ENCODE assay signal across 1 cellular context in genomic region chr20:47809161-47809560, GRCh38.
TF ChIP-seq lines count a peak whose summit lies in the region.

No MANE protein-coding gene starts in this region.

TF ChIP-seq in GM23338, 12 proteins besides CTCF, POLR2A, EP300 and RAD21 (continued from another document):
- TF ChIP-seq, protein P1, sequence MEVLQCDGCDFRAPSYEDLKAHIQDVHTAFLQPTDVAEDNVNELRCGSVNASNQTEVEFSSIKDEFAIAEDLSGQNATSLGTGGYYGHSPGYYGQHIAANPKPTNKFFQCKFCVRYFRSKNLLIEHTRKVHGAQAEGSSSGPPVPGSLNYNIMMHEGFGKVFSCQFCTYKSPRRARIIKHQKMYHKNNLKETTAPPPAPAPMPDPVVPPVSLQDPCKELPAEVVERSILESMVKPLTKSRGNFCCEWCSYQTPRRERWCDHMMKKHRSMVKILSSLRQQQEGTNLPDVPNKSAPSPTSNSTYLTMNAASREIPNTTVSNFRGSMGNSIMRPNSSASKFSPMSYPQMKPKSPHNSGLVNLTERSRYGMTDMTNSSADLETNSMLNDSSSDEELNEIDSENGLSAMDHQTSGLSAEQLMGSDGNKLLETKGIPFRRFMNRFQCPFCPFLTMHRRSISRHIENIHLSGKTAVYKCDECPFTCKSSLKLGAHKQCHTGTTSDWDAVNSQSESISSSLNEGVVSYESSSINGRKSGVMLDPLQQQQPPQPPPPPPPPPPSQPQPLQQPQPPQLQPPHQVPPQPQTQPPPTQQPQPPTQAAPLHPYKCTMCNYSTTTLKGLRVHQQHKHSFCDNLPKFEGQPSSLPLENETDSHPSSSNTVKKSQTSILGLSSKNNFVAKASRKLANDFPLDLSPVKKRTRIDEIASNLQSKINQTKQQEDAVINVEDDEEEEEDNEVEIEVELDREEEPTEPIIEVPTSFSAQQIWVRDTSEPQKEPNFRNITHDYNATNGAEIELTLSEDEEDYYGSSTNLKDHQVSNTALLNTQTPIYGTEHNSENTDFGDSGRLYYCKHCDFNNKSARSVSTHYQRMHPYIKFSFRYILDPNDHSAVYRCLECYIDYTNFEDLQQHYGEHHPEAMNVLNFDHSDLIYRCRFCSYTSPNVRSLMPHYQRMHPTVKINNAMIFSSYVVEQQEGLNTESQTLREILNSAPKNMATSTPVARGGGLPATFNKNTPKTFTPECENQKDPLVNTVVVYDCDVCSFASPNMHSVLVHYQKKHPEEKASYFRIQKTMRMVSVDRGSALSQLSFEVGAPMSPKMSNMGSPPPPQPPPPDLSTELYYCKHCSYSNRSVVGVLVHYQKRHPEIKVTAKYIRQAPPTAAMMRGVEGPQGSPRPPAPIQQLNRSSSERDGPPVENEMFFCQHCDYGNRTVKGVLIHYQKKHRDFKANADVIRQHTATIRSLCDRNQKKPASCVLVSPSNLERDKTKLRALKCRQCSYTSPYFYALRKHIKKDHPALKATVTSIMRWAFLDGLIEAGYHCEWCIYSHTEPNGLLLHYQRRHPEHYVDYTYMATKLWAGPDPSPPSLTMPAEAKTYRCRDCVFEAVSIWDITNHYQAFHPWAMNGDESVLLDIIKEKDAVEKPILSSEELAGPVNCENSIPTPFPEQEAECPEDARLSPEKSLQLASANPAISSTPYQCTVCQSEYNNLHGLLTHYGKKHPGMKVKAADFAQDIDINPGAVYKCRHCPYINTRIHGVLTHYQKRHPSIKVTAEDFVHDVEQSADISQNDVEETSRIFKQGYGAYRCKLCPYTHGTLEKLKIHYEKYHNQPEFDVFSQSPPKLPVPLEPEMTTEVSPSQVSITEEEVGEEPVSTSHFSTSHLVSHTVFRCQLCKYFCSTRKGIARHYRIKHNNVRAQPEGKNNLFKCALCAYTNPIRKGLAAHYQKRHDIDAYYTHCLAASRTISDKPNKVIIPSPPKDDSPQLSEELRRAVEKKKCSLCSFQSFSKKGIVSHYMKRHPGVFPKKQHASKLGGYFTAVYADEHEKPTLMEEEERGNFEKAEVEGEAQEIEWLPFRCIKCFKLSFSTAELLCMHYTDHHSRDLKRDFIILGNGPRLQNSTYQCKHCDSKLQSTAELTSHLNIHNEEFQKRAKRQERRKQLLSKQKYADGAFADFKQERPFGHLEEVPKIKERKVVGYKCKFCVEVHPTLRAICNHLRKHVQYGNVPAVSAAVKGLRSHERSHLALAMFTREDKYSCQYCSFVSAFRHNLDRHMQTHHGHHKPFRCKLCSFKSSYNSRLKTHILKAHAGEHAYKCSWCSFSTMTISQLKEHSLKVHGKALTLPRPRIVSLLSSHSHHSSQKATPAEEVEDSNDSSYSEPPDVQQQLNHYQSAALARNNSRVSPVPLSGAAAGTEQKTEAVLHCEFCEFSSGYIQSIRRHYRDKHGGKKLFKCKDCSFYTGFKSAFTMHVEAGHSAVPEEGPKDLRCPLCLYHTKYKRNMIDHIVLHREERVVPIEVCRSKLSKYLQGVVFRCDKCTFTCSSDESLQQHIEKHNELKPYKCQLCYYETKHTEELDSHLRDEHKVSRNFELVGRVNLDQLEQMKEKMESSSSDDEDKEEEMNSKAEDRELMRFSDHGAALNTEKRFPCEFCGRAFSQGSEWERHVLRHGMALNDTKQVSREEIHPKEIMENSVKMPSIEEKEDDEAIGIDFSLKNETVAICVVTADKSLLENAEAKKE (CRISPR knock-in tag; IDR thresholded peaks at IDR 0.05) = no peak
- TF ChIP-seq EZH2 (IDR thresholded peaks at IDR 0.05; ENCODE audit: low read depth, unreplicated experiment) = no peak
TF ChIP-seq in GM23338: peak in this region for 0.
